In genomic region chr17:17846645-17847044, GRCh38 we compare ENCODE assay signal across 27 cellular contexts. TPM values are rescaled to one million over a fixed set of nuclear protein-coding genes. Genes with fewer than 3 reads are reported as not detected.
DNase-seq lines count a peak whose midpoint lies in the region; ATAC-seq and TF ChIP-seq lines count a peak whose summit lies in the region.
"Had no signal": no experiment of that assay in that cellular context is flagged by ENCODE, and none has a peak within 500 bp of the region (broad histone marks: within the 10 kb centered on the region; RNA-seq: fewer than 3 reads in every experiment).

No MANE protein-coding gene starts in this region.

- H3K27me3 ChIP-seq in Caco-2 (replicated peaks; ENCODE audit: control insufficient read depth, insufficient read depth, low read length) (no peaks in the 10 kb centered on the region), neuronal stem cell (ENCODE audit: control insufficient read depth in 3 of 3, insufficient read depth in 3 of 3, low read depth in 1 of 3, low read length in 3 of 3) (peaks cover 0 to 3% (median 0%) of the 10 kb centered on the region in 3 experiments)
- H3K27me3 ChIP-seq: gastrocnemius medialis, ovary, SJSA1, suprapubic skin had no signal

- no peaks in the 10 kb centered on the region for H3K9me3 ChIP-seq in Caco-2
- no peaks in the 10 kb centered on the region for H3K9me3 ChIP-seq in neuronal stem cell (replicated peaks in 1 of 2; ENCODE audit: control insufficient read depth in 2 of 2, insufficient read depth in 1 of 2, low read depth in 1 of 2, low read length in 2 of 2)
- H3K9me3 ChIP-seq: gastrocnemius medialis, mucosa of descending colon, ovary, SJSA1, suprapubic skin had no signal

- no peak overlapping the region for H4K8ac ChIP-seq in neuronal stem cell (ENCODE audit: low read depth, low read length)

- H3K79me1 ChIP-seq in neuronal stem cell (ENCODE audit: low read depth, low read length), result no peaks in the 10 kb centered on the region

- peak overlapping the region; percentile 62 for H3K23ac ChIP-seq in neuronal stem cell (ENCODE audit: low read depth, low read length, poor library complexity)

- H2BK120ac ChIP-seq in neuronal stem cell (ENCODE audit: low read depth, low read length), result no peak overlapping the region

- TF ChIP-seq CTCF in Caco-2 (IDR thresholded peaks at IDR 0.05; ENCODE audit: insufficient read depth in 1 of 2, low read depth in 1 of 2, low read length in 1 of 2, severe bottlenecking in 1 of 2, unreplicated experiment in 1 of 2), result no peak
- no peak for TF ChIP-seq CTCF in brain (conservative IDR thresholded peaks at IDR 0.05)

- no peaks in the 10 kb centered on the region for H3K27me3 Mint-ChIP-seq in activated naive CD4-positive, alpha-beta T cell treated with anti-CD3 and anti-CD28 coated beads, Interleukin-2, amount 10 ng/mL, durations not matched to agents 7 days and 5 days
- H3K27me3 Mint-ChIP-seq in Caco-2 (ENCODE audit: insufficient read depth, unreplicated experiment) (no peaks in the 10 kb centered on the region), brain (no peaks in the 10 kb centered on the region)

- DNase-seq in activated naive CD4-positive, alpha-beta T cell treated with anti-CD3 and anti-CD28 coated beads, Interleukin-2, amount 10 ng/mL, durations not matched to agents 7 days and 5 days, result no peak
- DNase-seq in activated naive CD4-positive, alpha-beta T cell (lab: John Stamatoyannopoulos, UW), result no peak
- DNase-seq in Caco-2 (no peak), neuronal stem cell (ENCODE audit: low spot score) (no peak), COLO668 (lab: John Stamatoyannopoulos, UW; ENCODE audit: unreplicated experiment) (no peak), GDM1 (lab: John Stamatoyannopoulos, UW) (no peak)
- DNase-seq: activated CD4-positive, CD25-positive, alpha-beta regulatory T cell treated with anti-CD3 and anti-CD28 coated beads, Interleukin-2, amount 50 U/mL, for 72 hours; activated gamma-delta T cell treated with Interleukin-2 at 50 U/mL for 16 hours; activated T-cell treated with anti-CD3 and anti-CD28 coated beads, Interleukin-2, amount 50 U/mL, for 1 hour; amniotic stem cell; DMS79 treated with DMSO at 0.1 percent for 48 hours; gastrocnemius medialis; hippocampal formation; IMR-90; left cardiac atrium; NCI-H1694; NCI-H510A; RPMI8226 had no signal

- peak overlapping the region; percentile 93 for H2BK15ac ChIP-seq in neuronal stem cell (ENCODE audit: low read length)

- H4K91ac ChIP-seq in neuronal stem cell (ENCODE audit: low read depth, low read length, poor library complexity), result no peak overlapping the region

- BruUV-seq in Caco-2 (replicated peaks; lab: Mats Ljungman, UMichigan), result no TSS peak

- peak overlapping the region; percentile 43 for H2BK5ac ChIP-seq in neuronal stem cell (ENCODE audit: low read length)

- peak overlapping the region; percentile 64 for H3K27ac Mint-ChIP-seq in activated naive CD4-positive, alpha-beta T cell treated with anti-CD3 and anti-CD28 coated beads, Interleukin-2, amount 10 ng/mL, durations not matched to agents 7 days and 5 days
- H3K27ac Mint-ChIP-seq in Caco-2 (ENCODE audit: unreplicated experiment), result peak overlapping the region; percentile 12
- peak overlapping the region in 3 of 5 experiments; percentile 21 to 77 (median 71) for H3K27ac Mint-ChIP-seq in brain
- H3K27ac Mint-ChIP-seq: nephron; stimulated activated effector memory CD8-positive, alpha-beta T cell treated with anti-CD3 and anti-CD28 coated beads, Interleukin-12 subunit alpha, Interleukin-12 subunit beta, amount 100 ng/mL, for 72 hours had no signal

- no peak overlapping the region for H3K4me3 Mint-ChIP-seq in activated naive CD4-positive, alpha-beta T cell treated with anti-CD3 and anti-CD28 coated beads, Interleukin-2, amount 10 ng/mL, durations not matched to agents 7 days and 5 days
- H3K4me3 Mint-ChIP-seq in Caco-2 (ENCODE audit: unreplicated experiment) (no peak overlapping the region), brain (no peak overlapping the region)
- H3K4me3 Mint-ChIP-seq: nephron; stimulated activated effector memory CD8-positive, alpha-beta T cell treated with anti-CD3 and anti-CD28 coated beads, Interleukin-12 subunit alpha, Interleukin-12 subunit beta, amount 100 ng/mL, for 72 hours had no signal

- peaks cover 21% of the 10 kb centered on the region for H3K36me3 Mint-ChIP-seq in activated naive CD4-positive, alpha-beta T cell treated with anti-CD3 and anti-CD28 coated beads, Interleukin-2, amount 10 ng/mL, durations not matched to agents 7 days and 5 days
- H3K36me3 Mint-ChIP-seq in Caco-2 (ENCODE audit: insufficient read depth, unreplicated experiment) (peaks cover 19% of the 10 kb centered on the region), brain (no peaks in the 10 kb centered on the region)

- CTCF ChIA-PET in activated naive CD4-positive, alpha-beta T cell treated with anti-CD3 and anti-CD28 coated beads, Interleukin-2, amount 10 ng/mL, durations not matched to agents 7 days and 5 days (lab: Charles Lee), result no interaction called here
- CTCF ChIA-PET in Caco-2 (lab: Charles Lee), result no interaction called here

- peaks cover under 1% of the 10 kb centered on the region; the same call in 1 of the 2 replicates for H3K4me1 ChIP-seq in Caco-2
- peaks cover 32 to 36% of the 10 kb centered on the region in 2 donors for H3K4me1 ChIP-seq in neuronal stem cell (ENCODE audit: control insufficient read depth in 2 of 2, insufficient read depth in 1 of 2, low read depth in 1 of 2, low read length in 2 of 2)
- H3K4me1 ChIP-seq: SJSA1 had no signal

- H3K4ac ChIP-seq in neuronal stem cell (ENCODE audit: low read length), result no peak overlapping the region

- no CpG with 5 or more reads among the region's 8 CpGs for WGBS in neuronal stem cell (ENCODE audit: extremely low coverage in 2 of 2, insufficient read length in 2 of 2, insufficient replicate concordance in 1 of 2), 2 donors

- POLR2A ChIA-PET in Caco-2 (lab: Charles Lee), result no interaction called here

- no peak overlapping the region for H3K9ac ChIP-seq in neuronal stem cell (ENCODE audit: low read depth, low read length, poor library complexity)

- H3K9me3 Mint-ChIP-seq in activated naive CD4-positive, alpha-beta T cell treated with anti-CD3 and anti-CD28 coated beads, Interleukin-2, amount 10 ng/mL, durations not matched to agents 7 days and 5 days, result no peaks in the 10 kb centered on the region
- H3K9me3 Mint-ChIP-seq in Caco-2 (ENCODE audit: unreplicated experiment) (no peaks in the 10 kb centered on the region), brain (no peaks in the 10 kb centered on the region)
- H3K9me3 Mint-ChIP-seq: nephron; stimulated activated effector memory CD8-positive, alpha-beta T cell treated with anti-CD3 and anti-CD28 coated beads, Interleukin-12 subunit alpha, Interleukin-12 subunit beta, amount 100 ng/mL, for 72 hours had no signal

- no peak overlapping the region for H3K27ac ChIP-seq in neuronal stem cell (replicated peaks; ENCODE audit: low read length)
- H3K27ac ChIP-seq: C4-2B, gastrocnemius medialis, SJSA1, suprapubic skin had no signal

- H3K36me3 ChIP-seq in Caco-2 (ENCODE audit: control insufficient read depth, insufficient read depth, low read length) (no peaks in the 10 kb centered on the region), neuronal stem cell (replicated peaks in 1 of 2; ENCODE audit: control insufficient read depth in 2 of 2, insufficient read depth in 2 of 2, low read length in 2 of 2) (no peaks in the 10 kb centered on the region)
- H3K36me3 ChIP-seq: ovary had no signal

- intact Hi-C loops in Caco-2 (cut with micrococcal nuclease; ENCODE audit: unreplicated experiment), result no loop called here

- H2AK5ac ChIP-seq in neuronal stem cell (ENCODE audit: low read depth, low read length), result peak overlapping the region; percentile 95

- peak overlapping the region; percentile 50 for H2BK12ac ChIP-seq in neuronal stem cell (ENCODE audit: low read length)

- H2AFZ ChIP-seq in neuronal stem cell (ENCODE audit: low read length), result no peak overlapping the region

- ATAC-seq in HG02588 (IDR thresholded peaks at IDR 0.05; ENCODE audit: unreplicated experiment), result no peak
- ATAC-seq: gastrocnemius medialis; left cardiac atrium; mucosa of descending colon; stimulated activated effector memory CD8-positive, alpha-beta T cell treated with anti-CD3 and anti-CD28 coated beads, Interleukin-12 subunit alpha, Interleukin-12 subunit beta, amount 100 ng/mL, for 72 hours had no signal

- no peak overlapping the region for H3K4me3 ChIP-seq in Caco-2 (ENCODE audit: low read depth, low read length)
- H3K4me3 ChIP-seq in neuronal stem cell (ENCODE audit: low read length in 2 of 2), result no peak overlapping the region
- H3K4me3 ChIP-seq: gastrocnemius medialis, mucosa of descending colon, ovary, SJSA1, suprapubic skin had no signal

- H3K18ac ChIP-seq in neuronal stem cell (ENCODE audit: low read length), result peak overlapping the region; percentile 76

- no peak overlapping the region for H3K4me2 ChIP-seq in neuronal stem cell (ENCODE audit: insufficient read depth, low read length, poor library complexity, severe bottlenecking)

- H3K14ac ChIP-seq in neuronal stem cell (ENCODE audit: low read length), result no peak overlapping the region

- H3K4me1 Mint-ChIP-seq in activated naive CD4-positive, alpha-beta T cell treated with anti-CD3 and anti-CD28 coated beads, Interleukin-2, amount 10 ng/mL, durations not matched to agents 7 days and 5 days, result peaks cover 61% of the 10 kb centered on the region
- H3K4me1 Mint-ChIP-seq in Caco-2 (ENCODE audit: low read depth, unreplicated experiment) (no peaks in the 10 kb centered on the region), brain (peaks cover 57% of the 10 kb centered on the region)

RNA-seq across cellular contexts. Expression of gene SREBF1, which starts 9.9 kb away (rescaled TPM):
- total RNA-seq in Caco-2 (2022), result 109 and 118 TPM in 2 replicates
- polyA plus RNA-seq in brain (ENCODE audit: insufficient read depth, low read depth, low replicate concordance), result 39.4 TPM
- 57.8 TPM for polyA plus RNA-seq in neuronal stem cell (2013, experiment 1 of 2)
- polyA plus RNA-seq in neuronal stem cell (2013, experiment 2 of 2), result 61.7 TPM

Comparison
In these comparisons a context has a peak if more than half of its experiments do, and no peak if none do; other contexts are left out.
1. H3K27ac Mint-ChIP-seq: peak in every context shown above with its lines; median percentile 71 in brain; 64 in activated naive CD4-positive, alpha-beta T cell treated with anti-CD3 and anti-CD28 coated beads, Interleukin-2, amount 10 ng/mL, durations not matched to agents 7 days and 5 days; 12 in Caco-2.